Comparison of ENCODE assay signal across 10 cellular contexts in genomic region chr14:78519863-78520262, GRCh38.
A peak's percentile ranks its signal among the peaks of the same experiment; 100 is the strongest.
DNase-seq lines count a peak whose midpoint lies in the region; ATAC-seq, FAIRE-seq and TF ChIP-seq lines count a peak whose summit lies in the region.
"Had no signal": no experiment of that assay in that cellular context is flagged by ENCODE, and none has a peak within 500 bp of the region (broad histone marks: within the 10 kb centered on the region; RNA-seq: fewer than 3 reads in every experiment).

No MANE protein-coding gene starts in this region.

- peaks cover 7% of the 10 kb centered on the region for H3K27me3 Mint-ChIP-seq in astrocyte (ENCODE audit: low read depth, unreplicated experiment)
- H3K27me3 Mint-ChIP-seq: effector memory CD8-positive, alpha-beta T cell; stimulated activated memory B cell treated with anti-CD40 and anti-IgM and Interleukin-4, amounts not matched to agents 10 μg/mL and 1 μg/mL and 100 μg/mL, for 72 hours had no signal

- H3K27me3 ChIP-seq in astrocyte (ENCODE audit: insufficient read depth, low read length) (no peaks in the 10 kb centered on the region), liver (ENCODE audit: control insufficient read depth in 4 of 4, insufficient read depth in 4 of 4, low read length in 3 of 4) (peaks cover 0 to 7% (median 1%) of the 10 kb centered on the region in 4 donors)

- H3K36me3 ChIP-seq in astrocyte (ENCODE audit: insufficient read depth, low read length) (no peaks in the 10 kb centered on the region), liver (ENCODE audit: control insufficient read depth in 4 of 4, insufficient read depth in 3 of 4, low read depth in 1 of 4, low read length in 3 of 4) (no peaks in the 10 kb centered on the region)

- H3K9ac ChIP-seq in astrocyte (ENCODE audit: low read length) (no peak overlapping the region), liver (ENCODE audit: low read depth in 1 of 2, low read length in 2 of 2) (no peak overlapping the region)

- H3K4me3 ChIP-seq in astrocyte (ENCODE audit: insufficient read depth, low read depth, low read length) (no peak overlapping the region), liver (ENCODE audit: low read depth in 1 of 3, low read length in 3 of 3) (no peak overlapping the region)

- H3K4me1 Mint-ChIP-seq in astrocyte (ENCODE audit: low read depth, unreplicated experiment) = no peaks in the 10 kb centered on the region
- H3K4me1 Mint-ChIP-seq: stimulated activated memory B cell treated with anti-CD40 and anti-IgM and Interleukin-4, amounts not matched to agents 10 μg/mL and 1 μg/mL and 100 μg/mL, for 72 hours had no signal

- no peak for FAIRE-seq in astrocyte (lab: Jason Lieb, UNC)

- no peaks in the 10 kb centered on the region for H3K9me3 Mint-ChIP-seq in astrocyte (ENCODE audit: unreplicated experiment)
- H3K9me3 Mint-ChIP-seq: stimulated activated memory B cell treated with anti-CD40 and anti-IgM and Interleukin-4, amounts not matched to agents 10 μg/mL and 1 μg/mL and 100 μg/mL, for 72 hours had no signal

- H3K79me2 ChIP-seq in astrocyte (ENCODE audit: insufficient read depth, low read length) = no peaks in the 10 kb centered on the region

- no peaks in the 10 kb centered on the region for H3K36me3 Mint-ChIP-seq in astrocyte (ENCODE audit: low read depth, unreplicated experiment)
- H3K36me3 Mint-ChIP-seq: stimulated activated memory B cell treated with anti-CD40 and anti-IgM and Interleukin-4, amounts not matched to agents 10 μg/mL and 1 μg/mL and 100 μg/mL, for 72 hours had no signal

- H3K4me2 ChIP-seq in astrocyte (ENCODE audit: low read length) = no peak overlapping the region

- H3K9me3 ChIP-seq in astrocyte (ENCODE audit: insufficient read depth, low read depth, low read length) = no peaks in the 10 kb centered on the region
- no peaks in the 10 kb centered on the region for H3K9me3 ChIP-seq in liver (ENCODE audit: control insufficient read depth in 4 of 4, low read length in 3 of 4)

- no peak for TF ChIP-seq RAD21 in Ishikawa (IDR thresholded peaks at IDR 0.05; ENCODE audit: low read depth)
- TF ChIP-seq RAD21 in liver (IDR thresholded peaks at IDR 0.05) = no peak

- H4K20me1 ChIP-seq in astrocyte (ENCODE audit: insufficient read depth, low read length) = no peaks in the 10 kb centered on the region

- H2AFZ ChIP-seq in astrocyte (ENCODE audit: low read depth, low read length) = no peak overlapping the region

- no peak overlapping the region for H3K27ac Mint-ChIP-seq in astrocyte (ENCODE audit: unreplicated experiment)
- H3K27ac Mint-ChIP-seq: effector memory CD8-positive, alpha-beta T cell; stimulated activated memory B cell treated with anti-CD40 and anti-IgM and Interleukin-4, amounts not matched to agents 10 μg/mL and 1 μg/mL and 100 μg/mL, for 72 hours had no signal

- no peaks in the 10 kb centered on the region for H3K4me1 ChIP-seq in astrocyte (ENCODE audit: insufficient read depth, low read length)
- H3K4me1 ChIP-seq in liver (ENCODE audit: control insufficient read depth in 4 of 4, insufficient read depth in 4 of 4, low read length in 3 of 4) = no peaks in the 10 kb centered on the region

- ATAC-seq in GM21423 (IDR thresholded peaks at IDR 0.05; ENCODE audit: unreplicated experiment) = no peak
- ATAC-seq: effector memory CD8-positive, alpha-beta T cell; stimulated activated memory B cell treated with anti-CD40 and anti-IgM and Interleukin-4, amounts not matched to agents 10 μg/mL and 1 μg/mL and 100 μg/mL, for 72 hours had no signal

- H3K4me3 Mint-ChIP-seq in astrocyte (ENCODE audit: unreplicated experiment) = no peak overlapping the region
- H3K4me3 Mint-ChIP-seq: effector memory CD8-positive, alpha-beta T cell; stimulated activated memory B cell treated with anti-CD40 and anti-IgM and Interleukin-4, amounts not matched to agents 10 μg/mL and 1 μg/mL and 100 μg/mL, for 72 hours had no signal

- no peak for TF ChIP-seq EP300 in Ishikawa (IDR thresholded peaks at IDR 0.05; ENCODE audit: borderline replicate concordance)

- TF ChIP-seq CTCF in astrocyte (IDR thresholded peaks at IDR 0.05; ENCODE audit: insufficient read depth, low read depth, low read length) = no peak
- TF ChIP-seq CTCF in liver (IDR thresholded peaks at IDR 0.05; ENCODE audit: low read depth, low read length, missing input control) = no peak

- DNase-seq in ELR (ENCODE audit: low read depth) (peak; percentile 18), astrocyte (ENCODE audit: low read depth) (peak; percentile 7), NCI-H226 (no peak), NCI-H2171 treated with DMSO at 0.1 percent for 48 hours (lab: John Stamatoyannopoulos, UW) (no peak)
- DNase-seq in central memory CD4-positive, alpha-beta T cell = no peak
- DNase-seq: effector memory CD8-positive, alpha-beta T cell had no signal

- H3K27ac ChIP-seq in astrocyte (ENCODE audit: low read depth, low read length) = no peak overlapping the region
- no peak overlapping the region for H3K27ac ChIP-seq in liver (ENCODE audit: low read depth in 1 of 2, low read length in 2 of 2)

TF ChIP-seq in Ishikawa, 13 proteins besides CTCF, POLR2A, EP300 and RAD21:
- TF ChIP-seq TAF1 (IDR thresholded peaks at IDR 0.05; ENCODE audit: low read depth) (no peak), REST (IDR thresholded peaks at IDR 0.05; ENCODE audit: low read depth) (peak; percentile 91)

TF ChIP-seq in liver, 16 proteins besides CTCF, POLR2A, EP300 and RAD21:
- TF ChIP-seq ZBTB33 (IDR thresholded peaks at IDR 0.05) (no peak), RXRA (IDR thresholded peaks at IDR 0.05) (no peak), REST (IDR thresholded peaks at IDR 0.05) (peak; percentile 99)

Comparison
In these comparisons a context has a peak if more than half of its experiments do, and no peak if none do; other contexts are left out.
1. DNase-seq: peak in ELR (single experiment) and astrocyte (single experiment); none in NCI-H226 (single experiment), central memory CD4-positive, alpha-beta T cell (single experiment) and NCI-H2171 treated with DMSO at 0.1 percent for 48 hours (single experiment).